In the genomic region with DNA sequence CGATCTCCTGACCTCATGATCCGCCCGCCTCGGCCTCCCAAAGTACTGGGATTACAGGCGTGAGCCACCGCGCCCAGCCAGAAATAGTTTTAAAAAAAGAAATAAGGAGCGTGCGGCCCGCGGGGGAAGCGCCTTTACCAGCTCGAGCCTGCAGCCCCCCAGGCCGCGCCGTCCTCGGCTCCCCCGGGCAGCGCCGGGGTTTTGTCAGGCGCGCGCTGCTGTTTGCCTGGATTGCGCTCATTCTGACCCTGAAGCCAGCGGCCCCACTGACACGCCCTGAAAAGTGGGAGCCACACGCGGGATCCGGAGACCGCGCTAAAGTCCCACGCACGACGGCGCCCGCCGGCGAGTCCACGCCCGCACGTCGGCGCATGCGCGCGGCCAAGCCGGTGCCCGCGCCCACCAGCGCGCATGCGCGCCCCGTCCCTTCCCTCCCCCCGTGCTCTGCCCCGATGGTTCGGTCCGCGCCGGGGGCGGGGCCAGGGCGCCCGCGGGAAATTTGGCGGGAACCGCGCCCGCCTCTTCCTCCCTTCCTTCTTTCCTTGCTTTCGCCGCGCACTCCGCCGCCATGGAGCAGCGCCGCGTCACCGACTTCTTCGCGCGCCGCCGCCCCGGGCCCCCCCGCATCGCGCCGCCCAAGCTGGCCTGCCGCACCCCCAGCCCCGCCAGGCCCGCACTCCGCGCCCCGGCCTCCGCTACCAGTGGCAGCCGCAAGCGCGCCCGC, we compare ENCODE assay signal across 1 cellular context.
TF ChIP-seq lines count a peak whose summit lies in the region.

A gene (plus strand): TSS at position 526 of the 724 bp plus-strand sequence. CDS start 43 bp downstream, at position 569.

TF ChIP-seq in HepG2, 621 proteins besides CTCF, POLR2A, EP300 and RAD21 (continued from another document and continues in another):
- TF ChIP-seq, protein P1, sequence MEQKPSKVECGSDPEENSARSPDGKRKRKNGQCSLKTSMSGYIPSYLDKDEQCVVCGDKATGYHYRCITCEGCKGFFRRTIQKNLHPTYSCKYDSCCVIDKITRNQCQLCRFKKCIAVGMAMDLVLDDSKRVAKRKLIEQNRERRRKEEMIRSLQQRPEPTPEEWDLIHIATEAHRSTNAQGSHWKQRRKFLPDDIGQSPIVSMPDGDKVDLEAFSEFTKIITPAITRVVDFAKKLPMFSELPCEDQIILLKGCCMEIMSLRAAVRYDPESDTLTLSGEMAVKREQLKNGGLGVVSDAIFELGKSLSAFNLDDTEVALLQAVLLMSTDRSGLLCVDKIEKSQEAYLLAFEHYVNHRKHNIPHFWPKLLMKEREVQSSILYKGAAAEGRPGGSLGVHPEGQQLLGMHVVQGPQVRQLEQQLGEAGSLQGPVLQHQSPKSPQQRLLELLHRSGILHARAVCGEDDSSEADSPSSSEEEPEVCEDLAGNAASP (CRISPR knock-in tag; IDR thresholded peaks at IDR 0.05; ENCODE audit: borderline replicate concordance): no peak; the same call in 1 of the 2 replicates
- TF ChIP-seq, protein P2, sequence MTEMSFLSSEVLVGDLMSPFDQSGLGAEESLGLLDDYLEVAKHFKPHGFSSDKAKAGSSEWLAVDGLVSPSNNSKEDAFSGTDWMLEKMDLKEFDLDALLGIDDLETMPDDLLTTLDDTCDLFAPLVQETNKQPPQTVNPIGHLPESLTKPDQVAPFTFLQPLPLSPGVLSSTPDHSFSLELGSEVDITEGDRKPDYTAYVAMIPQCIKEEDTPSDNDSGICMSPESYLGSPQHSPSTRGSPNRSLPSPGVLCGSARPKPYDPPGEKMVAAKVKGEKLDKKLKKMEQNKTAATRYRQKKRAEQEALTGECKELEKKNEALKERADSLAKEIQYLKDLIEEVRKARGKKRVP (CRISPR knock-in tag; IDR thresholded peaks at IDR 0.05): no peak
- TF ChIP-seq, protein P3, sequence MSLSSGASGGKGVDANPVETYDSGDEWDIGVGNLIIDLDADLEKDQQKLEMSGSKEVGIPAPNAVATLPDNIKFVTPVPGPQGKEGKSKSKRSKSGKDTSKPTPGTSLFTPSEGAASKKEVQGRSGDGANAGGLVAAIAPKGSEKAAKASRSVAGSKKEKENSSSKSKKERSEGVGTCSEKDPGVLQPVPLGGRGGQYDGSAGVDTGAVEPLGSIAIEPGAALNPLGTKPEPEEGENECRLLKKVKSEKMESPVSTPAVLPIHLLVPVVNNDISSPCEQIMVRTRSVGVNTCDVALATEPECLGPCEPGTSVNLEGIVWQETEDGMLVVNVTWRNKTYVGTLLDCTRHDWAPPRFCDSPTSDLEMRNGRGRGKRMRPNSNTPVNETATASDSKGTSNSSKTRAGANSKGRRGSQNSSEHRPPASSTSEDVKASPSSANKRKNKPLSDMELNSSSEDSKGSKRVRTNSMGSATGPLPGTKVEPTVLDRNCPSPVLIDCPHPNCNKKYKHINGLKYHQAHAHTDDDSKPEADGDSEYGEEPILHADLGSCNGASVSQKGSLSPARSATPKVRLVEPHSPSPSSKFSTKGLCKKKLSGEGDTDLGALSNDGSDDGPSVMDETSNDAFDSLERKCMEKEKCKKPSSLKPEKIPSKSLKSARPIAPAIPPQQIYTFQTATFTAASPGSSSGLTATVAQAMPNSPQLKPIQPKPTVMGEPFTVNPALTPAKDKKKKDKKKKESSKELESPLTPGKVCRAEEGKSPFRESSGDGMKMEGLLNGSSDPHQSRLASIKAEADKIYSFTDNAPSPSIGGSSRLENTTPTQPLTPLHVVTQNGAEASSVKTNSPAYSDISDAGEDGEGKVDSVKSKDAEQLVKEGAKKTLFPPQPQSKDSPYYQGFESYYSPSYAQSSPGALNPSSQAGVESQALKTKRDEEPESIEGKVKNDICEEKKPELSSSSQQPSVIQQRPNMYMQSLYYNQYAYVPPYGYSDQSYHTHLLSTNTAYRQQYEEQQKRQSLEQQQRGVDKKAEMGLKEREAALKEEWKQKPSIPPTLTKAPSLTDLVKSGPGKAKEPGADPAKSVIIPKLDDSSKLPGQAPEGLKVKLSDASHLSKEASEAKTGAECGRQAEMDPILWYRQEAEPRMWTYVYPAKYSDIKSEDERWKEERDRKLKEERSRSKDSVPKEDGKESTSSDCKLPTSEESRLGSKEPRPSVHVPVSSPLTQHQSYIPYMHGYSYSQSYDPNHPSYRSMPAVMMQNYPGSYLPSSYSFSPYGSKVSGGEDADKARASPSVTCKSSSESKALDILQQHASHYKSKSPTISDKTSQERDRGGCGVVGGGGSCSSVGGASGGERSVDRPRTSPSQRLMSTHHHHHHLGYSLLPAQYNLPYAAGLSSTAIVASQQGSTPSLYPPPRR (CRISPR knock-in tag; IDR thresholded peaks at IDR 0.05; ENCODE audit: borderline replicate concordance): 0 out of 2 replicates have a peak, but pooled peaks have one; percentile 48
- TF ChIP-seq CBX5 (CRISPR knock-in tag; IDR thresholded peaks at IDR 0.05; ENCODE audit: borderline replicate concordance): no peak
- no peak for TF ChIP-seq ZNF432 (CRISPR knock-in tag; IDR thresholded peaks at IDR 0.05; ENCODE audit: borderline replicate concordance)
- no peak for TF ChIP-seq SOX5 (CRISPR knock-in tag; IDR thresholded peaks at IDR 0.05; ENCODE audit: borderline replicate concordance)
- TF ChIP-seq PAX8 (CRISPR knock-in tag; IDR thresholded peaks at IDR 0.05; ENCODE audit: borderline replicate concordance): 0 out of 2 replicates have a peak, but pooled peaks have one; percentile 82
- TF ChIP-seq ZNF816 (CRISPR knock-in tag; IDR thresholded peaks at IDR 0.05; ENCODE audit: borderline replicate concordance): no peak
- TF ChIP-seq, protein P4, sequence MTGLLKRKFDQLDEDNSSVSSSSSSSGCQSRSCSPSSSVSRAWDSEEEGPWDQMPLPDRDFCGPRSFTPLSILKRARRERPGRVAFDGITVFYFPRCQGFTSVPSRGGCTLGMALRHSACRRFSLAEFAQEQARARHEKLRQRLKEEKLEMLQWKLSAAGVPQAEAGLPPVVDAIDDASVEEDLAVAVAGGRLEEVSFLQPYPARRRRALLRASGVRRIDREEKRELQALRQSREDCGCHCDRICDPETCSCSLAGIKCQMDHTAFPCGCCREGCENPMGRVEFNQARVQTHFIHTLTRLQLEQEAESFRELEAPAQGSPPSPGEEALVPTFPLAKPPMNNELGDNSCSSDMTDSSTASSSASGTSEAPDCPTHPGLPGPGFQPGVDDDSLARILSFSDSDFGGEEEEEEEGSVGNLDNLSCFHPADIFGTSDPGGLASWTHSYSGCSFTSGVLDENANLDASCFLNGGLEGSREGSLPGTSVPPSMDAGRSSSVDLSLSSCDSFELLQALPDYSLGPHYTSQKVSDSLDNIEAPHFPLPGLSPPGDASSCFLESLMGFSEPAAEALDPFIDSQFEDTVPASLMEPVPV (CRISPR knock-in tag; IDR thresholded peaks at IDR 0.05): no peak
- 0 out of 2 replicates have a peak, but pooled peaks have one; percentile 51 for TF ChIP-seq ZNF569 (CRISPR knock-in tag; IDR thresholded peaks at IDR 0.05; ENCODE audit: borderline replicate concordance)
- TF ChIP-seq ATF1 (CRISPR knock-in tag; IDR thresholded peaks at IDR 0.05): no peak
- TF ChIP-seq, protein P5, sequence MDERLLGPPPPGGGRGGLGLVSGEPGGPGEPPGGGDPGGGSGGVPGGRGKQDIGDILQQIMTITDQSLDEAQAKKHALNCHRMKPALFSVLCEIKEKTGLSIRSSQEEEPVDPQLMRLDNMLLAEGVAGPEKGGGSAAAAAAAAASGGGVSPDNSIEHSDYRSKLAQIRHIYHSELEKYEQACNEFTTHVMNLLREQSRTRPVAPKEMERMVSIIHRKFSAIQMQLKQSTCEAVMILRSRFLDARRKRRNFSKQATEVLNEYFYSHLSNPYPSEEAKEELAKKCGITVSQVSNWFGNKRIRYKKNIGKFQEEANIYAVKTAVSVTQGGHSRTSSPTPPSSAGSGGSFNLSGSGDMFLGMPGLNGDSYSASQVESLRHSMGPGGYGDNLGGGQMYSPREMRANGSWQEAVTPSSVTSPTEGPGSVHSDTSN (CRISPR knock-in tag; IDR thresholded peaks at IDR 0.05): no peak
- TF ChIP-seq, protein P6, sequence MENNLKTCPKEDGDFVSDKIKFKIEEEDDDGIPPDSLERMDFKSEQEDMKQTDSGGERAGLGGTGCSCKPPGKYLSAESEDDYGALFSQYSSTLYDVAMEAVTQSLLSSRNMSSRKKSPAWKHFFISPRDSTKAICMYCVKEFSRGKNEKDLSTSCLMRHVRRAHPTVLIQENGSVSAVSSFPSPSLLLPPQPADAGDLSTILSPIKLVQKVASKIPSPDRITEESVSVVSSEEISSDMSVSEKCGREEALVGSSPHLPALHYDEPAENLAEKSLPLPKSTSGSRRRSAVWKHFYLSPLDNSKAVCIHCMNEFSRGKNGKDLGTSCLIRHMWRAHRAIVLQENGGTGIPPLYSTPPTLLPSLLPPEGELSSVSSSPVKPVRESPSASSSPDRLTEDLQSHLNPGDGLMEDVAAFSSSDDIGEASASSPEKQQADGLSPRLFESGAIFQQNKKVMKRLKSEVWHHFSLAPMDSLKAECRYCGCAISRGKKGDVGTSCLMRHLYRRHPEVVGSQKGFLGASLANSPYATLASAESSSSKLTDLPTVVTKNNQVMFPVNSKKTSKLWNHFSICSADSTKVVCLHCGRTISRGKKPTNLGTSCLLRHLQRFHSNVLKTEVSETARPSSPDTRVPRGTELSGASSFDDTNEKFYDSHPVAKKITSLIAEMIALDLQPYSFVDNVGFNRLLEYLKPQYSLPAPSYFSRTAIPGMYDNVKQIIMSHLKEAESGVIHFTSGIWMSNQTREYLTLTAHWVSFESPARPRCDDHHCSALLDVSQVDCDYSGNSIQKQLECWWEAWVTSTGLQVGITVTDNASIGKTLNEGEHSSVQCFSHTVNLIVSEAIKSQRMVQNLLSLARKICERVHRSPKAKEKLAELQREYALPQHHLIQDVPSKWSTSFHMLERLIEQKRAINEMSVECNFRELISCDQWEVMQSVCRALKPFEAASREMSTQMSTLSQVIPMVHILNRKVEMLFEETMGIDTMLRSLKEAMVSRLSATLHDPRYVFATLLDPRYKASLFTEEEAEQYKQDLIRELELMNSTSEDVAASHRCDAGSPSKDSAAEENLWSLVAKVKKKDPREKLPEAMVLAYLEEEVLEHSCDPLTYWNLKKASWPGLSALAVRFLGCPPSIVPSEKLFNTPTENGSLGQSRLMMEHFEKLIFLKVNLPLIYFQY (CRISPR knock-in tag; IDR thresholded peaks at IDR 0.05; ENCODE audit: borderline replicate concordance): peak; percentile 23; the same call in 1 of the 2 replicates
- TF ChIP-seq SSRP1 (CRISPR knock-in tag; IDR thresholded peaks at IDR 0.05): no peak
- TF ChIP-seq GPN1 (CRISPR knock-in tag; IDR thresholded peaks at IDR 0.05; ENCODE audit: borderline replicate concordance): no peak
- no peak for TF ChIP-seq ZNF33A (CRISPR knock-in tag; IDR thresholded peaks at IDR 0.05; ENCODE audit: borderline replicate concordance)
- TF ChIP-seq, protein P7, sequence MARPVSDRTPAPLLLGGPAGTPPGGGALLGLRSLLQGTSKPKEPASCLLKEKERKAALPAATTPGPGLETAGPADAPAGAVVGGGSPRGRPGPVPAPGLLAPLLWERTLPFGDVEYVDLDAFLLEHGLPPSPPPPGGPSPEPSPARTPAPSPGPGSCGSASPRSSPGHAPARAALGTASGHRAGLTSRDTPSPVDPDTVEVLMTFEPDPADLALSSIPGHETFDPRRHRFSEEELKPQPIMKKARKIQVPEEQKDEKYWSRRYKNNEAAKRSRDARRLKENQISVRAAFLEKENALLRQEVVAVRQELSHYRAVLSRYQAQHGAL (CRISPR knock-in tag; IDR thresholded peaks at IDR 0.05; ENCODE audit: not compliant biosample characterization): peak; percentile 54
- peak; percentile 82; the same call in 1 of the 2 replicates for TF ChIP-seq ZNF510 (CRISPR knock-in tag; IDR thresholded peaks at IDR 0.05; ENCODE audit: low read depth)
- peak; percentile 85 for TF ChIP-seq HOXA3 (CRISPR knock-in tag; IDR thresholded peaks at IDR 0.05)
- TF ChIP-seq ZNF703 (CRISPR knock-in tag; IDR thresholded peaks at IDR 0.05; ENCODE audit: borderline replicate concordance): peak; percentile 48; the same call in 1 of the 2 replicates
- TF ChIP-seq ZNF788 (CRISPR knock-in tag; IDR thresholded peaks at IDR 0.05; ENCODE audit: borderline replicate concordance): no peak; the same call in 1 of the 2 replicates
- peak; percentile 74; the same call in 1 of the 2 replicates for TF ChIP-seq BORCS8-MEF2B (CRISPR knock-in tag; IDR thresholded peaks at IDR 0.05)
- TF ChIP-seq ZSCAN31 (CRISPR knock-in tag; IDR thresholded peaks at IDR 0.05; ENCODE audit: low read depth): no peak
- TF ChIP-seq PHF21A (CRISPR knock-in tag; IDR thresholded peaks at IDR 0.05): peak; percentile 49
- TF ChIP-seq ZNF589 (CRISPR knock-in tag; conservative IDR thresholded peaks at IDR 0.05): no peak
- TF ChIP-seq TOE1 (CRISPR knock-in tag; IDR thresholded peaks at IDR 0.05): peak; percentile 35; the same call in 1 of the 2 replicates
- no peak; the same call in 1 of the 2 replicates for TF ChIP-seq GATA4 (IDR thresholded peaks at IDR 0.05; ENCODE audit: borderline replicate concordance, low read depth)
- no peak for TF ChIP-seq ZKSCAN8 (CRISPR knock-in tag; IDR thresholded peaks at IDR 0.05; ENCODE audit: borderline replicate concordance)
- TF ChIP-seq, protein P8, sequence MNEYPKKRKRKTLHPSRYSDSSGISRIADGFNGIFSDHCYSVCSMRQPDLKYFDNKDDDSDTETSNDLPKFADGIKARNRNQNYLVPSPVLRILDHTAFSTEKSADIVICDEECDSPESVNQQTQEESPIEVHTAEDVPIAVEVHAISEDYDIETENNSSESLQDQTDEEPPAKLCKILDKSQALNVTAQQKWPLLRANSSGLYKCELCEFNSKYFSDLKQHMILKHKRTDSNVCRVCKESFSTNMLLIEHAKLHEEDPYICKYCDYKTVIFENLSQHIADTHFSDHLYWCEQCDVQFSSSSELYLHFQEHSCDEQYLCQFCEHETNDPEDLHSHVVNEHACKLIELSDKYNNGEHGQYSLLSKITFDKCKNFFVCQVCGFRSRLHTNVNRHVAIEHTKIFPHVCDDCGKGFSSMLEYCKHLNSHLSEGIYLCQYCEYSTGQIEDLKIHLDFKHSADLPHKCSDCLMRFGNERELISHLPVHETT (CRISPR knock-in tag; conservative IDR thresholded peaks at IDR 0.05): peak; percentile 46
- no peak for TF ChIP-seq MTA3 (CRISPR knock-in tag; IDR thresholded peaks at IDR 0.05)
- TF ChIP-seq, protein P9, sequence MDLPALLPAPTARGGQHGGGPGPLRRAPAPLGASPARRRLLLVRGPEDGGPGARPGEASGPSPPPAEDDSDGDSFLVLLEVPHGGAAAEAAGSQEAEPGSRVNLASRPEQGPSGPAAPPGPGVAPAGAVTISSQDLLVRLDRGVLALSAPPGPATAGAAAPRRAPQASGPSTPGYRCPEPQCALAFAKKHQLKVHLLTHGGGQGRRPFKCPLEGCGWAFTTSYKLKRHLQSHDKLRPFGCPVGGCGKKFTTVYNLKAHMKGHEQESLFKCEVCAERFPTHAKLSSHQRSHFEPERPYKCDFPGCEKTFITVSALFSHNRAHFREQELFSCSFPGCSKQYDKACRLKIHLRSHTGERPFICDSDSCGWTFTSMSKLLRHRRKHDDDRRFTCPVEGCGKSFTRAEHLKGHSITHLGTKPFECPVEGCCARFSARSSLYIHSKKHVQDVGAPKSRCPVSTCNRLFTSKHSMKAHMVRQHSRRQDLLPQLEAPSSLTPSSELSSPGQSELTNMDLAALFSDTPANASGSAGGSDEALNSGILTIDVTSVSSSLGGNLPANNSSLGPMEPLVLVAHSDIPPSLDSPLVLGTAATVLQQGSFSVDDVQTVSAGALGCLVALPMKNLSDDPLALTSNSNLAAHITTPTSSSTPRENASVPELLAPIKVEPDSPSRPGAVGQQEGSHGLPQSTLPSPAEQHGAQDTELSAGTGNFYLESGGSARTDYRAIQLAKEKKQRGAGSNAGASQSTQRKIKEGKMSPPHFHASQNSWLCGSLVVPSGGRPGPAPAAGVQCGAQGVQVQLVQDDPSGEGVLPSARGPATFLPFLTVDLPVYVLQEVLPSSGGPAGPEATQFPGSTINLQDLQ (CRISPR knock-in tag; IDR thresholded peaks at IDR 0.05): peak; percentile 62; the same call in 1 of the 2 replicates
